In genomic region chr2:62340981-62341624, GRCh38 we compare ENCODE assay signal across 8 cellular contexts.
DNase-seq lines count a peak whose midpoint lies in the region; ATAC-seq and TF ChIP-seq lines count a peak whose summit lies in the region.

No MANE protein-coding gene starts in this region.

- H3K9me3 ChIP-seq in prostate gland, result no peaks in the 10 kb centered on the region
- no peaks in the 10 kb centered on the region for H3K9me3 ChIP-seq in T-helper 17 cell (ENCODE audit: control insufficient read depth, low read length, poor library complexity, severe bottlenecking)

- TF ChIP-seq CTCF in GM10248 (IDR thresholded peaks at IDR 0.05; ENCODE audit: control extremely low read depth, extremely low read depth, low read depth, missing control alignments) (no peak), prostate gland (IDR thresholded peaks at IDR 0.05) (no peak)

- no peaks in the 10 kb centered on the region for H3K4me1 ChIP-seq in prostate gland (replicated peaks)

- no peak overlapping the region for H3K27ac ChIP-seq in prostate gland

- no peaks in the 10 kb centered on the region for H3K27me3 Mint-ChIP-seq in T-helper 17 cell

- 45% methylated on average over 5 of the region's 5 CpGs for WGBS in prostate gland

- no peak for TF ChIP-seq POLR2A in prostate gland (IDR thresholded peaks at IDR 0.05)

- intact Hi-C loops in left ventricle myocardium superior (cut with micrococcal nuclease), result no loop called here
- intact Hi-C loops in prostate gland (cut with DNase I), result no loop called here

- no peak overlapping the region for H3K4me3 Mint-ChIP-seq in T-helper 17 cell

- no peak overlapping the region for H3K4me3 ChIP-seq in prostate gland

- ATAC-seq in HG02798 (IDR thresholded peaks at IDR 0.05; ENCODE audit: poor library complexity, unreplicated experiment) (peak; percentile 75), left ventricle myocardium superior (peak; percentile 95), HG02763 (IDR thresholded peaks at IDR 0.05; ENCODE audit: unreplicated experiment) (no peak), T-helper 17 cell (no peak)

- CTCF ChIA-PET in GM10248 (lab: Yijun Ruan, JAX), result interaction anchor here (0.9 to 1.9 kb wide), 6 partner anchors 9 to 73 kb away, joined by 3 to 7 read pairs (median 4); no protein-coding TSS in a partner anchor

- H3K36me3 ChIP-seq in prostate gland, result no peaks in the 10 kb centered on the region

- H3K27ac Mint-ChIP-seq in T-helper 17 cell, result no peak overlapping the region

- DNase-seq in GM10248 (ENCODE audit: extremely low spot score), result peak; percentile 31
- peak; percentile 72 for DNase-seq in NCI-H526 treated with DMSO at 0.1 percent for 48 hours (lab: John Stamatoyannopoulos, UW)
- DNase-seq in left ventricle myocardium superior, result peak; percentile 55
- no peak for DNase-seq in NCI-H128 (lab: John Stamatoyannopoulos, UW; ENCODE audit: unreplicated experiment)
- no peak for DNase-seq in prostate gland (ENCODE audit: low spot score)
- no peak for DNase-seq in T-helper 17 cell

- POLR2A ChIA-PET in GM10248 (lab: Yijun Ruan, JAX), result interaction anchor here (0.5 to 0.7 kb wide), 3 partner anchors 36 to 322 kb away, joined by 3 to 6 read pairs (median 5); no protein-coding TSS in a partner anchor

- H3K36me3 Mint-ChIP-seq in T-helper 17 cell (ENCODE audit: low read depth), result no peaks in the 10 kb centered on the region

- no peaks in the 10 kb centered on the region for H3K4me1 Mint-ChIP-seq in T-helper 17 cell

- no peaks in the 10 kb centered on the region for H3K27me3 ChIP-seq in prostate gland (replicated peaks; ENCODE audit: insufficient read depth)

Comparison
In these comparisons a context has a peak if more than half of its experiments do, and no peak if none do; other contexts are left out.
1. DNase-seq: peak in GM10248 (single experiment), NCI-H526 treated with DMSO at 0.1 percent for 48 hours (single experiment) and left ventricle myocardium superior (single experiment); none in NCI-H128 (single experiment), prostate gland (single experiment) and T-helper 17 cell (0 of 3).
2. ATAC-seq: peak in HG02798 (single experiment) and left ventricle myocardium superior (single experiment); none in HG02763 (single experiment) and T-helper 17 cell (single experiment).